32 cellular contexts compared by ENCODE assay signal in genomic region chr3:98246142-98246541, GRCh38. TPM values are rescaled to one million over a fixed set of nuclear protein-coding genes. Genes with fewer than 3 reads are reported as not detected.
"Had no signal": no experiment of that assay in that cellular context is flagged by ENCODE, and none has a peak within 500 bp of the region (broad histone marks: within the 10 kb centered on the region; RNA-seq: fewer than 3 reads in every experiment).

No MANE protein-coding gene starts in this region.

- H3K36me3 ChIP-seq: ascending aorta, SJSA1 had no signal

- H3K9me3 Mint-ChIP-seq: activated naive CD4-positive, alpha-beta T cell treated with anti-CD3 and anti-CD28 coated beads, Interleukin-2, amount 50 U/mL, for 72 hours; activated naive CD8-positive, alpha-beta T cell treated with anti-CD3 and anti-CD28 coated beads, Interleukin-2, amount 50 U/mL, for 24 hours; central memory CD8-positive, alpha-beta T cell had no signal

- H3K27me3 Mint-ChIP-seq: activated naive CD8-positive, alpha-beta T cell treated with anti-CD3 and anti-CD28 coated beads, Interleukin-2, amount 50 U/mL, for 24 hours had no signal

- H3K4me3 Mint-ChIP-seq: activated CD8-positive, alpha-beta T cell treated with anti-CD3 and anti-CD28 coated beads, Interleukin-2, amount 10 ng/mL, durations not matched to agents 7 days and 5 days; activated naive CD8-positive, alpha-beta T cell treated with anti-CD3 and anti-CD28 coated beads, Interleukin-2, amount 50 U/mL, for 24 hours; central memory CD8-positive, alpha-beta T cell; T-cell; WTC11 had no signal

- H3K4me3 ChIP-seq: ascending aorta, body of pancreas, K562, SJSA1 had no signal

- DNase-seq: activated CD4-positive, alpha-beta T cell treated with anti-CD3 and anti-CD28 coated beads for 48 hours; activated CD4-positive, alpha-beta T cell treated with anti-CD3 and anti-CD28 coated beads, Interleukin-2, amount 50 U/mL, for 4 hours; activated CD4-positive, CD25-positive, alpha-beta regulatory T cell treated with anti-CD3 and anti-CD28 coated beads, Interleukin-2, amount 50 U/mL, for 72 hours; activated CD8-positive, alpha-beta memory T cell treated with anti-CD3 and anti-CD28 coated beads, Interleukin-2, amount 50 U/mL, for 48 hours; activated CD8-positive, alpha-beta T cell treated with anti-CD3 and anti-CD28 coated beads, Interleukin-2, amount 10 ng/mL, durations not matched to agents 7 days and 5 days; activated naive CD4-positive, alpha-beta T cell treated with Interleukin-2 at 50 U/mL for 16 hours; activated naive CD8-positive, alpha-beta T cell treated with anti-CD3 and anti-CD28 coated beads, Interleukin-2, amount 50 U/mL, for 24 hours; activated T-cell treated with anti-CD3 and anti-CD28 coated beads, Interleukin-2, amount 50 U/mL, for 1 hour; amniotic stem cell; body of pancreas; Karpas-422; MV-4-11; NCI-H1092 treated with DMSO at 0.1 percent for 48 hours; NCI-H1417 treated with DMSO at 0.1 percent for 48 hours; NCI-H1694 treated with DMSO at 0.1 percent for 48 hours; NCI-H2029 treated with DMSO at 0.1 percent for 48 hours; NCI-H345; NCI-H510A; NCI-H526 treated with DMSO at 0.1 percent for 48 hours; SHP77; T-cell; T-helper 2 cell; T1000 had no signal

- ATAC-seq: activated CD8-positive, alpha-beta T cell treated with anti-CD3 and anti-CD28 coated beads, Interleukin-2, amount 10 ng/mL, durations not matched to agents 7 days and 5 days; activated naive CD4-positive, alpha-beta T cell treated with anti-CD3 and anti-CD28 coated beads, Interleukin-2, amount 50 U/mL, for 72 hours; activated naive CD8-positive, alpha-beta T cell treated with anti-CD3 and anti-CD28 coated beads, Interleukin-2, amount 50 U/mL, for 24 hours; body of pancreas; K562; Panc1; T-cell; WTC11 had no signal

- H3K4me1 Mint-ChIP-seq: activated naive CD8-positive, alpha-beta T cell treated with anti-CD3 and anti-CD28 coated beads, Interleukin-2, amount 50 U/mL, for 24 hours; central memory CD8-positive, alpha-beta T cell; T-cell had no signal

- H3K9me3 ChIP-seq: ascending aorta, body of pancreas, SJSA1 had no signal

- H3K27me3 ChIP-seq: ascending aorta, body of pancreas, SJSA1 had no signal

- H3K27ac Mint-ChIP-seq: activated CD8-positive, alpha-beta T cell treated with anti-CD3 and anti-CD28 coated beads, Interleukin-2, amount 10 ng/mL, durations not matched to agents 7 days and 5 days; activated naive CD4-positive, alpha-beta T cell treated with anti-CD3 and anti-CD28 coated beads, Interleukin-2, amount 50 U/mL, for 72 hours; activated naive CD8-positive, alpha-beta T cell treated with anti-CD3 and anti-CD28 coated beads, Interleukin-2, amount 50 U/mL, for 24 hours; T-cell; WTC11 had no signal

- H3K36me3 Mint-ChIP-seq: activated naive CD4-positive, alpha-beta T cell treated with anti-CD3 and anti-CD28 coated beads, Interleukin-2, amount 50 U/mL, for 72 hours; T-cell had no signal

- H3K27ac ChIP-seq: ascending aorta, body of pancreas, RWPE1, SJSA1 had no signal

- H3K4me1 ChIP-seq: ascending aorta, body of pancreas, SJSA1 had no signal

RNA-seq across cellular contexts. Expression of gene OR5H6, which starts 17.9 kb away (rescaled TPM):
- total RNA-seq: activated CD8-positive, alpha-beta T cell treated with anti-CD3 and anti-CD28 coated beads, Interleukin-2, amount 10 ng/mL, durations not matched to agents 7 days and 5 days; activated naive CD4-positive, alpha-beta T cell treated with anti-CD3 and anti-CD28 coated beads, Interleukin-2, amount 50 U/mL, for 72 hours; ascending aorta; body of pancreas; K562; OCI-LY7; SJSA1; T-cell; WTC11 had no signal

RNA-seq across cellular contexts. Expression of gene OR5H2, which starts 36.2 kb away (rescaled TPM):
- total RNA-seq: activated CD8-positive, alpha-beta T cell treated with anti-CD3 and anti-CD28 coated beads, Interleukin-2, amount 10 ng/mL, durations not matched to agents 7 days and 5 days; activated naive CD4-positive, alpha-beta T cell treated with anti-CD3 and anti-CD28 coated beads, Interleukin-2, amount 50 U/mL, for 72 hours; ascending aorta; body of pancreas; K562; OCI-LY7; SJSA1; T-cell; WTC11 had no signal
- polyA plus RNA-seq: K562 had no signal
